Comparison of ENCODE assay signal across 9 cellular contexts in genomic region chr5:60649288-60649917, GRCh38. TPM values are rescaled to one million over a fixed set of nuclear protein-coding genes. Genes with fewer than 3 reads are reported as not detected.
DNase-seq lines count a peak whose midpoint lies in the region; ATAC-seq, FAIRE-seq and TF ChIP-seq lines count a peak whose summit lies in the region.
"Had no signal": no experiment of that assay in that cellular context is flagged by ENCODE, and none has a peak within 500 bp of the region (broad histone marks: within the 10 kb centered on the region; RNA-seq: fewer than 3 reads in every experiment).

No MANE protein-coding gene starts in this region.

- no peak for TF ChIP-seq POLR2A in endothelial cell of umbilical vein (IDR thresholded peaks at IDR 0.05; ENCODE audit: low read depth, low read length)

- TF ChIP-seq CTCF in endothelial cell of umbilical vein (IDR thresholded peaks at IDR 0.05; ENCODE audit: extremely low read depth in 1 of 2, insufficient read depth in 1 of 2, low read depth in 1 of 2, low read length in 2 of 2) (peak; percentile 50 to 51), retinal pigment epithelial cell (conservative IDR thresholded peaks at IDR 0.05; ENCODE audit: low read depth, low read length) (peak; percentile 77)

- no peak overlapping the region for H3K27ac Mint-ChIP-seq in activated CD4-positive, alpha-beta T cell treated with anti-CD3 and anti-CD28 coated beads, Interleukin-2, amount 10 ng/mL, durations not matched to agents 7 days and 5 days

- DNase-seq in activated CD4-positive, alpha-beta T cell treated with anti-CD3 and anti-CD28 coated beads, Interleukin-2, amount 10 ng/mL, durations not matched to agents 7 days and 5 days, result peak; percentile 15
- no peak for DNase-seq in activated CD4-positive, alpha-beta T cell treated with anti-CD3 and anti-CD28 coated beads for 1 hour
- DNase-seq in NCI-H774 (lab: John Stamatoyannopoulos, UW) (peak; percentile 2), endothelial cell of umbilical vein (ENCODE audit: low read depth, low spot score) (peak; percentile 48), retinal pigment epithelial cell (ENCODE audit: low read depth) (no peak), ecto neural progenitor cell (ENCODE audit: low spot score) (no peak), hippocampal formation (lab: John Stamatoyannopoulos, UW) (no peak)

- H3K79me2 ChIP-seq in endothelial cell of umbilical vein (ENCODE audit: control insufficient read depth, insufficient read depth, low read length), result peaks cover 7% of the 10 kb centered on the region

- dilution Hi-C loops in endothelial cell of umbilical vein (cut with MboI; ENCODE audit: extremely low pct_ligation_motif_present, low sequenced_read_pairs), result no loop called here

- POLR2A ChIA-PET in activated CD4-positive, alpha-beta T cell treated with anti-CD3 and anti-CD28 coated beads, Interleukin-2, amount 10 ng/mL, durations not matched to agents 7 days and 5 days (lab: Charles Lee), result no interaction called here
- POLR2A ChIA-PET in endothelial cell of umbilical vein (lab: Charles Lee), result no interaction called here

- no peaks in the 10 kb centered on the region for H3K36me3 ChIP-seq in endothelial cell of umbilical vein (ENCODE audit: control insufficient read depth in 2 of 2, extremely low read depth in 1 of 2, insufficient read depth in 2 of 2, low read length in 2 of 2)

- H2AFZ ChIP-seq in endothelial cell of umbilical vein (ENCODE audit: low read depth, low read length), result no peak overlapping the region

- CTCF ChIA-PET in activated CD4-positive, alpha-beta T cell treated with anti-CD3 and anti-CD28 coated beads, Interleukin-2, amount 10 ng/mL, durations not matched to agents 7 days and 5 days (lab: Charles Lee), result no interaction called here
- CTCF ChIA-PET in endothelial cell of umbilical vein (lab: Charles Lee), result interaction anchor here (0.5 to 1.8 kb wide), 21 partner anchors 8 to 1260 kb away, joined by 3 to 20 read pairs (median 5); partner anchors contain the start of gene DEPDC1B

- peak; percentile 65 for ATAC-seq in HG02642 (IDR thresholded peaks at IDR 0.05; ENCODE audit: poor library complexity, unreplicated experiment)

- no peak overlapping the region for H3K27ac ChIP-seq in endothelial cell of umbilical vein (ENCODE audit: insufficient read depth, low read depth, low read length)
- H3K27ac ChIP-seq: epithelial cell of prostate had no signal

- peaks cover 6% of the 10 kb centered on the region for H3K36me3 Mint-ChIP-seq in activated CD4-positive, alpha-beta T cell treated with anti-CD3 and anti-CD28 coated beads, Interleukin-2, amount 10 ng/mL, durations not matched to agents 7 days and 5 days (ENCODE audit: low read depth)

- H3K27me3 Mint-ChIP-seq in activated CD4-positive, alpha-beta T cell treated with anti-CD3 and anti-CD28 coated beads, Interleukin-2, amount 10 ng/mL, durations not matched to agents 7 days and 5 days, result no peaks in the 10 kb centered on the region

- no peaks in the 10 kb centered on the region for H3K9me3 Mint-ChIP-seq in activated CD4-positive, alpha-beta T cell treated with anti-CD3 and anti-CD28 coated beads, Interleukin-2, amount 10 ng/mL, durations not matched to agents 7 days and 5 days

- peak; percentile 52 for FAIRE-seq in endothelial cell of umbilical vein (lab: Jason Lieb, UNC)

- no TSS peak for BruUV-seq in endothelial cell of umbilical vein (replicated peaks; lab: Mats Ljungman, UMichigan)

- no peak overlapping the region for H3K4me2 ChIP-seq in endothelial cell of umbilical vein (ENCODE audit: insufficient read depth, low read length)

- no peaks in the 10 kb centered on the region for H3K27me3 ChIP-seq in endothelial cell of umbilical vein (ENCODE audit: control insufficient read depth in 2 of 2, insufficient read depth in 2 of 2, low read length in 2 of 2)

- H3K4me1 Mint-ChIP-seq in activated CD4-positive, alpha-beta T cell treated with anti-CD3 and anti-CD28 coated beads, Interleukin-2, amount 10 ng/mL, durations not matched to agents 7 days and 5 days, result no peaks in the 10 kb centered on the region

- H3K9me1 ChIP-seq in endothelial cell of umbilical vein (replicated peaks; ENCODE audit: control insufficient read depth, extremely low read depth, insufficient read depth, low read length), result no peaks in the 10 kb centered on the region

- no peak overlapping the region for H3K4me3 Mint-ChIP-seq in activated CD4-positive, alpha-beta T cell treated with anti-CD3 and anti-CD28 coated beads, Interleukin-2, amount 10 ng/mL, durations not matched to agents 7 days and 5 days

- no peaks in the 10 kb centered on the region for H3K9me3 ChIP-seq in endothelial cell of umbilical vein (replicated peaks; ENCODE audit: control insufficient read depth, insufficient read depth, low read length)

- H4K20me1 ChIP-seq in endothelial cell of umbilical vein (replicated peaks; ENCODE audit: control insufficient read depth, extremely low read depth, insufficient read depth, low read length), result no peaks in the 10 kb centered on the region

- no peak overlapping the region for H3K9ac ChIP-seq in endothelial cell of umbilical vein (replicated peaks; ENCODE audit: extremely low read depth, insufficient read depth, low read length)

- H3K4me1 ChIP-seq in endothelial cell of umbilical vein (ENCODE audit: control insufficient read depth, extremely low read depth, insufficient read depth, low read length), result no peaks in the 10 kb centered on the region

- intact Hi-C loops in endothelial cell of umbilical vein (cut with micrococcal nuclease), result loop anchor here (1.0 kb wide), 3 partner anchors 354 to 839 kb away; no protein-coding TSS in a partner anchor

- H3K4me3 ChIP-seq in endothelial cell of umbilical vein (replicated peaks in 1 of 3; ENCODE audit: insufficient read depth in 1 of 3, low read depth in 1 of 3, low read length in 3 of 3) (no peak overlapping the region), retinal pigment epithelial cell (ENCODE audit: low read length) (no peak overlapping the region)

TF ChIP-seq in endothelial cell of umbilical vein, 7 proteins besides CTCF, POLR2A, EP300 and RAD21:
- TF ChIP-seq MYC (IDR thresholded peaks at IDR 0.05; ENCODE audit: low read depth, low read length), result no peak
- TF ChIP-seq POLR2AphosphoS5 (IDR thresholded peaks at IDR 0.05; ENCODE audit: insufficient read depth, low read depth, low read length), result no peak
- TF ChIP-seq GATA2 (IDR thresholded peaks at IDR 0.05; ENCODE audit: insufficient read depth, insufficient read length, low read depth, low read length), result no peak

RNA-seq across cellular contexts. Expression of gene DEPDC1B, which starts 50.6 kb away (rescaled TPM):
- 10 to 100 TPM; 46.7 to 51.1 TPM for total RNA-seq in activated CD4-positive, alpha-beta T cell treated with anti-CD3 and anti-CD28 coated beads, Interleukin-2, amount 10 ng/mL, durations not matched to agents 7 days and 5 days
- 14.2 and 18.7 TPM in 2 replicates for total RNA-seq in endothelial cell of umbilical vein
- polyA plus RNA-seq in endothelial cell of umbilical vein, result 5.1 and 6.7 TPM in 2 replicates
- 10.9 and 11.0 TPM in 2 replicates for polyA plus RNA-seq in endothelial cell of umbilical vein (2011; cell fraction: cytosol; rRNA removed)
- polyA plus RNA-seq in endothelial cell of umbilical vein (2011; cell fraction: nucleus; rRNA removed), result 13.5 and 16.1 TPM in 2 replicates
- polyA plus RNA-seq in endothelial cell of umbilical vein (2012), result 7.0 and 14.3 TPM in 2 replicates
- 14.6 and 19.6 TPM in 2 replicates for polyA minus RNA-seq in endothelial cell of umbilical vein
- polyA minus RNA-seq in endothelial cell of umbilical vein (2011; cell fraction: cytosol; rRNA and poly(A)+ RNA removed), result 20.2 TPM
- 21.4 and 25.1 TPM in 2 replicates for polyA minus RNA-seq in endothelial cell of umbilical vein (2011; cell fraction: nucleus; rRNA and poly(A)+ RNA removed)

Comparison
In these comparisons a context has a peak if more than half of its experiments do, and no peak if none do; other contexts are left out.
1. DNase-seq: peak in activated CD4-positive, alpha-beta T cell treated with anti-CD3 and anti-CD28 coated beads, Interleukin-2, amount 10 ng/mL, durations not matched to agents 7 days and 5 days (single experiment), NCI-H774 (single experiment) and endothelial cell of umbilical vein (single experiment); none in activated CD4-positive, alpha-beta T cell treated with anti-CD3 and anti-CD28 coated beads for 1 hour (single experiment), retinal pigment epithelial cell (single experiment), ecto neural progenitor cell (single experiment) and hippocampal formation (0 of 2).